ENCODE assay signal across 9 cellular contexts in the genomic region with DNA sequence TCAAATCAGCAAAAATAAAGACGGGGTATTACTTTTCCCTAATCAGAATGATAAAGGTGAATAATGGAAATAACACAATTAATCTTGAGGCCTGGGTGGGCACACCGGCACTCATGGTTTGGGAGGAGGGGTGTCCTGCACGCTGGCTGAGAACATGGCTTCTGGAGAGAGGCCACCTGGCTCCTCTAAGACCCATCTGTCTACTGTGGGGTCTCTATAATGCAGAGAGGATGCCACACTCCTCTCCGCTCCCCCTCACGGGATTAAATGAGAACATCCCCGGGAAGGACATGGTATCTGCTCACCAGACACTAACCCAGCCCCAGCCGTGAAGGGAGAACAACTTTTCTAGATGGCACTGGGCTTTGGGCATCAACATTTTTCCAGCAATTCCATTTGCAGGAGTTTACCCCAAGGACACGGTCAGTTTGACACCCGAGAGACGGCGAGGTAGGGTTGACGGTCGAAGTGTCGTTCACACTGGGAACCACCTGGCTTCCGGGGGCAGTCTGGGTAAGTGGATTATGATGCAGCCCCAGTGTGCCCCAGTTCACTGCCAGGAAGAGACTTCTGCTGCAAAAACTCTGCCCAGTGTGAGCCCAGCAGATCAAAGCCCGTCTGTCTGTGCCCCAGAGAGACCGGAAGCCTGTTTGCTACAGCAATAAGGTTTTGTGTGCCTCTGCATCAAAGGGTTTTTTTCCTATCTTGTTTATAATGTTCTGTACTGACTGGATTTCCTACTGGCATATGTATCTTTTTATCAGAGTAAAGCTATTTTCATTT. TPM values are rescaled to one million over a fixed set of nuclear protein-coding genes. Genes with fewer than 3 reads are reported as not detected.
DNase-seq lines count a peak whose midpoint lies in the region; ATAC-seq, FAIRE-seq and TF ChIP-seq lines count a peak whose summit lies in the region.
"Had no signal": no experiment of that assay in that cellular context is flagged by ENCODE, and none has a peak within 500 bp of the region (broad histone marks: within the 10 kb centered on the region; RNA-seq: fewer than 3 reads in every experiment).

No MANE protein-coding gene starts in this region.

- H3K27ac ChIP-seq in right lobe of liver (no peak overlapping the region), HepG2 (ENCODE audit: extremely low read length, insufficient read depth, low read length) (no peak overlapping the region), neuronal stem cell (replicated peaks; ENCODE audit: low read length) (no peak overlapping the region), hepatocyte (no peak overlapping the region)
- H3K27ac ChIP-seq in effector memory CD4-positive, alpha-beta T cell (ENCODE audit: insufficient read depth, low read length, poor library complexity, severe bottlenecking): peak overlapping the region; percentile 41

- H2AK5ac ChIP-seq in neuronal stem cell (ENCODE audit: low read depth, low read length): no peak overlapping the region

- in situ Hi-C loops in HepG2 (cut with HindIII; ENCODE audit: extremely low pct_ligation_motif_present, low pct_unique_long_range_greater_than_20kb): loop anchor here (5.0 kb wide), 1 partner anchor 342 kb away; no protein-coding TSS in a partner anchor

- 81% methylated on average over 5 of the region's 17 CpGs for WGBS in right lobe of liver (ENCODE audit: insufficient coverage, low coverage, low lambda C conversion rate, missing lambda C conversion rate)
- WGBS in HepG2 (ENCODE audit: low lambda C conversion rate): 89% methylated on average over 17 of the region's 17 CpGs
- no CpG with 5 or more reads among the region's 17 CpGs for WGBS in neuronal stem cell (ENCODE audit: extremely low coverage in 2 of 2, insufficient read length in 2 of 2, insufficient replicate concordance in 1 of 2), 2 donors
- 82% methylated on average over 17 of the region's 17 CpGs for WGBS in hepatocyte (ENCODE audit: low lambda C conversion rate, missing lambda C conversion rate)

- TF ChIP-seq POLR2A in right lobe of liver (IDR thresholded peaks at IDR 0.05): no peak
- no peak for TF ChIP-seq POLR2A in HepG2 (IDR thresholded peaks at IDR 0.05; ENCODE audit: insufficient read depth in 1 of 2, low read depth in 2 of 2, low read length in 2 of 2)

- no peaks in the 10 kb centered on the region for H4K20me1 ChIP-seq in HepG2 (ENCODE audit: insufficient read depth, low read length)
- no peaks in the 10 kb centered on the region for H4K20me1 ChIP-seq in hepatocyte (ENCODE audit: insufficient read depth, poor library complexity, severe bottlenecking)

- H3K4me2 ChIP-seq in HepG2 (ENCODE audit: low read depth, low read length) (no peak overlapping the region), neuronal stem cell (ENCODE audit: insufficient read depth, low read length, poor library complexity, severe bottlenecking) (no peak overlapping the region), hepatocyte (no peak overlapping the region)

- no peak overlapping the region for H2BK5ac ChIP-seq in neuronal stem cell (ENCODE audit: low read length)

- H3K79me2 ChIP-seq in HepG2 (ENCODE audit: insufficient read depth, low read length): no peaks in the 10 kb centered on the region
- H3K79me2 ChIP-seq in hepatocyte: no peaks in the 10 kb centered on the region

- POLR2A ChIA-PET in HepG2 (lab: Yijun Ruan, JAX): interaction anchor here (1.0 kb wide), 1 partner anchor 92 kb away, joined by 4 read pairs; a partner anchor contains a TSS

- peaks cover 3% of the 10 kb centered on the region for H3K27me3 Mint-ChIP-seq in osteocyte (ENCODE audit: unreplicated experiment)

- H2BK120ac ChIP-seq in neuronal stem cell (ENCODE audit: low read depth, low read length): no peak overlapping the region

- TF ChIP-seq CTCF in right lobe of liver (IDR thresholded peaks at IDR 0.05) (no peak), HepG2 (CRISPR knock-in tag; IDR thresholded peaks at IDR 0.05) (no peak), hepatocyte (IDR thresholded peaks at IDR 0.05; ENCODE audit: poor library complexity) (no peak), osteocyte (IDR thresholded peaks at IDR 0.05) (no peak)

- no peaks in the 10 kb centered on the region for H3K9me2 ChIP-seq in hepatocyte (replicated peaks; ENCODE audit: insufficient read depth)

- H3K9ac ChIP-seq in HepG2 (ENCODE audit: insufficient read depth, low read depth, low read length) (no peak overlapping the region), neuronal stem cell (ENCODE audit: low read depth, low read length, poor library complexity) (no peak overlapping the region)

- no peak overlapping the region for H2BK12ac ChIP-seq in neuronal stem cell (ENCODE audit: low read length)

- DNase-seq in right lobe of liver (peak in 2 of 3 donors; percentile 28 to 39), HepG2 (ENCODE audit: low spot score) (no peak), SW480 (ENCODE audit: low spot score) (peak; percentile 81), neuronal stem cell (ENCODE audit: low spot score) (no peak), hepatocyte (ENCODE audit: low spot score) (no peak), osteocyte (ENCODE audit: extremely low spot score, unreplicated experiment) (no peak)
- peak; percentile 12 to 42 (median 23) for DNase-seq in effector memory CD4-positive, alpha-beta T cell

- H3K9me3 ChIP-seq in right lobe of liver: no peaks in the 10 kb centered on the region
- no peaks in the 10 kb centered on the region for H3K9me3 ChIP-seq in HepG2 (ENCODE audit: low read length)
- H3K9me3 ChIP-seq in effector memory CD4-positive, alpha-beta T cell (ENCODE audit: control insufficient read depth, low read length): no peaks in the 10 kb centered on the region
- no peaks in the 10 kb centered on the region for H3K9me3 ChIP-seq in neuronal stem cell (replicated peaks in 1 of 2; ENCODE audit: control insufficient read depth in 2 of 2, insufficient read depth in 1 of 2, low read depth in 1 of 2, low read length in 2 of 2)
- H3K9me3 ChIP-seq in hepatocyte (ENCODE audit: low read depth): no peaks in the 10 kb centered on the region

- no peak overlapping the region for H3K14ac ChIP-seq in neuronal stem cell (ENCODE audit: low read length)

- H4K8ac ChIP-seq in neuronal stem cell (ENCODE audit: low read depth, low read length): no peak overlapping the region

- H3K9me3 Mint-ChIP-seq in osteocyte (ENCODE audit: unreplicated experiment): no peaks in the 10 kb centered on the region

- H3K36me3 ChIP-seq in right lobe of liver (no peaks in the 10 kb centered on the region), HepG2 (replicated peaks in 1 of 2; ENCODE audit: control insufficient read depth in 1 of 2, insufficient read depth in 2 of 2, low read length in 2 of 2) (0 out of 5 replicates have a peak, but pooled peaks cover 0 to 3% of the 10 kb centered on the region in 2 experiments), neuronal stem cell (replicated peaks in 1 of 2; ENCODE audit: control insufficient read depth in 2 of 2, insufficient read depth in 2 of 2, low read length in 2 of 2) (no peaks in the 10 kb centered on the region), hepatocyte (replicated peaks; ENCODE audit: insufficient read depth, low read depth) (no peaks in the 10 kb centered on the region)
- H3K36me3 ChIP-seq in effector memory CD4-positive, alpha-beta T cell (ENCODE audit: control insufficient read depth, insufficient read depth, low read length): no peaks in the 10 kb centered on the region

- H3K27ac Mint-ChIP-seq in osteocyte (ENCODE audit: unreplicated experiment): no peak overlapping the region

- no peak overlapping the region for H2AFZ ChIP-seq in HepG2 (ENCODE audit: low read length)
- no peak overlapping the region for H2AFZ ChIP-seq in neuronal stem cell (ENCODE audit: low read length)
- H2AFZ ChIP-seq in hepatocyte: no peak overlapping the region

- no peak overlapping the region for H3K23ac ChIP-seq in neuronal stem cell (ENCODE audit: low read depth, low read length, poor library complexity)

- peaks cover 19% of the 10 kb centered on the region for H3K4me1 Mint-ChIP-seq in osteocyte (ENCODE audit: unreplicated experiment)

- no peaks in the 10 kb centered on the region for H3K36me3 Mint-ChIP-seq in osteocyte (ENCODE audit: unreplicated experiment)

- H3K27me3 ChIP-seq in right lobe of liver: no peaks in the 10 kb centered on the region
- H3K27me3 ChIP-seq in HepG2 (ENCODE audit: control insufficient read depth in 1 of 2, insufficient read depth in 2 of 2, low read length in 2 of 2): no peaks in the 10 kb centered on the region
- no peaks in the 10 kb centered on the region for H3K27me3 ChIP-seq in effector memory CD4-positive, alpha-beta T cell (replicated peaks; ENCODE audit: control insufficient read depth, insufficient read depth, low read length, poor library complexity, severe bottlenecking)
- H3K27me3 ChIP-seq in neuronal stem cell (ENCODE audit: control insufficient read depth in 3 of 3, insufficient read depth in 3 of 3, low read depth in 1 of 3, low read length in 3 of 3): no peaks in the 10 kb centered on the region
- H3K27me3 ChIP-seq in hepatocyte: no peaks in the 10 kb centered on the region

- H3K79me1 ChIP-seq in neuronal stem cell (ENCODE audit: low read depth, low read length): no peaks in the 10 kb centered on the region

- TF ChIP-seq EP300 in HepG2 (IDR thresholded peaks at IDR 0.05; ENCODE audit: low read depth in 2 of 2, low read length in 2 of 2) (no peak), HepG2 (CRISPR knock-in tag; IDR thresholded peaks at IDR 0.05; ENCODE audit: borderline replicate concordance) (no peak)

- H2BK15ac ChIP-seq in neuronal stem cell (ENCODE audit: low read length): no peak overlapping the region

- TF ChIP-seq RAD21 in HepG2 (CRISPR knock-in tag; IDR thresholded peaks at IDR 0.05): no peak

- no peak for FAIRE-seq in HepG2 (lab: Jason Lieb, UNC)
- FAIRE-seq: TTC549 had no signal

- intact Hi-C loops in right lobe of liver (cut with DNase I) (loop anchor here (5.0 kb wide), 1 partner anchor 342 kb away; no protein-coding TSS in a partner anchor), HepG2 (cut with micrococcal nuclease; ENCODE audit: unreplicated experiment) (loop anchor here (1.0 to 2.0 kb wide), 2 partner anchors 275 to 341 kb away; no protein-coding TSS in a partner anchor)

- CTCF ChIA-PET in HepG2 (lab: Yijun Ruan, JAX; ENCODE audit: low intra/inter-chr PET ratio, low total read pairs): interaction anchor here (1.1 to 2.7 kb wide), 2 partner anchors 275 to 341 kb away, joined by 3 to 21 read pairs; no protein-coding TSS in a partner anchor

- H3K18ac ChIP-seq in neuronal stem cell (ENCODE audit: low read length): no peak overlapping the region

- H3K4me1 ChIP-seq in right lobe of liver: no peaks in the 10 kb centered on the region
- no peaks in the 10 kb centered on the region for H3K4me1 ChIP-seq in HepG2 (ENCODE audit: insufficient read depth, low read length)
- H3K4me1 ChIP-seq in effector memory CD4-positive, alpha-beta T cell (ENCODE audit: control insufficient read depth, insufficient read depth, low read length, poor library complexity, severe bottlenecking): peaks cover 3% of the 10 kb centered on the region
- no peaks in the 10 kb centered on the region for H3K4me1 ChIP-seq in neuronal stem cell (ENCODE audit: control insufficient read depth in 2 of 2, insufficient read depth in 1 of 2, low read depth in 1 of 2, low read length in 2 of 2)
- H3K4me1 ChIP-seq in hepatocyte (ENCODE audit: insufficient read depth): peaks cover 15% of the 10 kb centered on the region

- H3K4me3 ChIP-seq in right lobe of liver: no peak overlapping the region
- H3K4me3 ChIP-seq in HepG2 (replicated peaks in 1 of 3; ENCODE audit: insufficient read depth in 1 of 3, low read depth in 2 of 3, low read length in 3 of 3): no peak overlapping the region
- no peak overlapping the region for H3K4me3 ChIP-seq in effector memory CD4-positive, alpha-beta T cell (ENCODE audit: insufficient read depth, low read depth, low read length, poor library complexity, severe bottlenecking)
- H3K4me3 ChIP-seq in neuronal stem cell (ENCODE audit: low read length in 2 of 2): no peak overlapping the region
- H3K4me3 ChIP-seq in hepatocyte: no peak overlapping the region

- no peak overlapping the region for H3K4me3 Mint-ChIP-seq in osteocyte (ENCODE audit: unreplicated experiment)

- no TSS peak for BruUV-seq in HepG2 (replicated peaks; lab: Mats Ljungman, UMichigan)

- no peak overlapping the region for H4K91ac ChIP-seq in neuronal stem cell (ENCODE audit: low read depth, low read length, poor library complexity)

- no peak overlapping the region for H3K4ac ChIP-seq in neuronal stem cell (ENCODE audit: low read length)

- ATAC-seq in right lobe of liver (no peak), HepG2 (no peak), HG02981 (IDR thresholded peaks at IDR 0.05; ENCODE audit: unreplicated experiment) (no peak)

RNA-seq across cellular contexts. Expression of a gene that starts 56.6 kb away (rescaled TPM):
- total RNA-seq in right lobe of liver: 10 to 100 TPM; 15.0 to 32.3 (median 27.1) TPM
- total RNA-seq in HepG2 (2016; rRNA removed; fragmentation: Illumina TruSeq; extraction: Trizol): 34.3 and 49.8 TPM in 2 replicates
- total RNA-seq in HepG2 (2016; cell fraction: cytosol; rRNA removed; fragmentation: Illumina TruSeq; extraction: Trizol; ENCODE audit: low read depth): 13.2 and 14.7 TPM in 2 replicates
- total RNA-seq in HepG2 (2016; cell fraction: insoluble cytoplasmic fraction; rRNA removed; fragmentation: Illumina TruSeq; extraction: Trizol): 35.7 and 49.1 TPM in 2 replicates
- 37.6 and 38.8 TPM in 2 replicates for total RNA-seq in HepG2 (2016; cell fraction: membrane; rRNA removed; fragmentation: Illumina TruSeq; extraction: Trizol)
- total RNA-seq in HepG2 (2016; cell fraction: nucleus; rRNA removed; fragmentation: Illumina TruSeq; extraction: Trizol): 24.5 and 24.7 TPM in 2 replicates
- 25.7 and 26.6 TPM in 2 replicates for polyA plus RNA-seq in HepG2 (2011; rRNA removed)
- 16.9 and 25.6 TPM in 2 replicates for polyA plus RNA-seq in HepG2 (2011; cell fraction: cytosol; rRNA removed)
- 11.7 and 17.0 TPM in 2 replicates for polyA plus RNA-seq in HepG2 (2011; cell fraction: nucleus; rRNA removed)
- 34.2 and 46.3 TPM in 2 replicates for polyA plus RNA-seq in HepG2 (2012)
- 13.2 and 15.5 TPM in 2 replicates for polyA plus RNA-seq in HepG2 (2016; cell fraction: cytosol; fragmentation: Illumina TruSeq; extraction: Trizol; ENCODE audit: low read depth)
- polyA plus RNA-seq in HepG2 (2016; cell fraction: insoluble cytoplasmic fraction; fragmentation: Illumina TruSeq; extraction: Trizol; ENCODE audit: low read depth): 44.3 and 47.4 TPM in 2 replicates
- 25.6 and 28.0 TPM in 2 replicates for polyA plus RNA-seq in HepG2 (2016; cell fraction: membrane; fragmentation: Illumina TruSeq; extraction: Trizol; ENCODE audit: low read depth)
- polyA plus RNA-seq in HepG2 (2016; cell fraction: nucleus; fragmentation: Illumina TruSeq; extraction: Trizol; ENCODE audit: insufficient read depth, low read depth): 30.5 and 35.3 TPM in 2 replicates
- 14.6 and 15.2 TPM in 2 replicates for polyA minus RNA-seq in HepG2 (2011; rRNA and poly(A)+ RNA removed; ENCODE audit: low replicate concordance)
- 18.9 and 25.7 TPM in 2 replicates for polyA minus RNA-seq in HepG2 (2011; cell fraction: cytosol; rRNA and poly(A)+ RNA removed)
- polyA minus RNA-seq in HepG2 (2011; cell fraction: nucleus; rRNA and poly(A)+ RNA removed): 26.3 and 34.8 TPM in 2 replicates
- polyA plus RNA-seq in neuronal stem cell (2013, experiment 1 of 2): 23.4 TPM
- 23.1 TPM for polyA plus RNA-seq in neuronal stem cell (2013, experiment 2 of 2)
- total RNA-seq in hepatocyte: 69.4 and 69.5 TPM in 2 replicates
- polyA plus RNA-seq in hepatocyte: 26.2 and 33.1 TPM in 2 replicates
- total RNA-seq in osteocyte: 39.7 and 41.1 TPM in 2 replicates

Comparison
In these comparisons a context has a peak if more than half of its experiments do, and no peak if none do; other contexts are left out.
1. DNase-seq: peak in right lobe of liver (2 of 3), SW480 (single experiment) and effector memory CD4-positive, alpha-beta T cell (3 of 3); none in HepG2 (single experiment), neuronal stem cell (single experiment), hepatocyte (single experiment) and osteocyte (single experiment).